ENCODE assay signal across 8 cellular contexts in the genomic region with DNA sequence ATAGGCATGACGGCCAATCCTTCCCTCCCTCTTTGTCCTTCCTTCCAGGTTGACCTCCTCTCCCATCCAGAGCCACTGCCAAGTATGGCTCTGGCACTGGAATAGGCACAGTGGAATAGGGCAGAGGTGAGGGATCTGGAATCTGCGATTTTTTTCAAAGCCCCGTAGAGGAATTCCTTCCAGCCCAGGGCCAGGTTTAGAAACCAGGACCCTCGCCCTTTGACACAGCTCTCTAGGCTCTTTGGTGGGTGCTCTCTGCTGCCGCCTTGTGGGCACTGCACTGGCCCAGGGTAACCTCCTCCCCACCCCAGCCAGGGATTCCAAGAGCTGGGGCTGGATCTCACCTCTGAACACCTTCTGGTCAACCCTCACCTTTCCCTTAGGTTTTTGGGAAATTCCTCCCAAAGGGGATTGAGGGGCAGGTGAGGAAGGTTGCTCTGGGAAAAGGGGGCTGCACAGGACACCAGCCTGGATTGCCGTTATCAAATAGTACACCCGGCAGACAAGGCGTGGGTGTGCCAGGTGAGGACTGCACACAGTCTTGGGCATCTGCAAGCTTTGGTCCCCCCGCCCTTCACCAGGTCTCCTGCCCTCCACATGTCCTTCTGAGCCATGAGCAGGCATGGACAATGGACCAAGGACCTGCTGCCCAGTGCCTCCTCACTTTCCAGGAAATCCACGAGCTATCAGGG. TPM values are rescaled to one million over a fixed set of nuclear protein-coding genes. Genes with fewer than 3 reads are reported as not detected.
DNase-seq lines count a peak whose midpoint lies in the region; ATAC-seq and TF ChIP-seq lines count a peak whose summit lies in the region.

No MANE protein-coding gene starts in this region.

- H3K4me1 Mint-ChIP-seq in activated T-cell treated with anti-CD3 and anti-CD28 coated beads, Interleukin-2, amount 50 U/mL, for 4 hours (ENCODE audit: low read depth), result peaks cover 48% of the 10 kb centered on the region
- H3K4me1 Mint-ChIP-seq in progenitor cell of endocrine pancreas (ENCODE audit: low read depth), result no peaks in the 10 kb centered on the region

- no peak overlapping the region for H3K27ac Mint-ChIP-seq in progenitor cell of endocrine pancreas

- peak; percentile 90 for DNase-seq in 8988T
- peak; percentile 81 for DNase-seq in OCI-M1 (lab: John Stamatoyannopoulos, UW)
- peak; percentile 67 for DNase-seq in activated T-cell treated with anti-CD3 and anti-CD28 coated beads, Interleukin-2, amount 50 U/mL, for 4 hours
- peak; percentile 9 to 56 for DNase-seq in foreskin fibroblast
- DNase-seq in progenitor cell of endocrine pancreas (ENCODE audit: low spot score, unreplicated experiment), result peak; percentile 63

- ATAC-seq in activated T-cell treated with anti-CD3 and anti-CD28 coated beads, Interleukin-2, amount 50 U/mL, for 4 hours, result peak; percentile 38 to 67
- ATAC-seq in HG03039 (IDR thresholded peaks at IDR 0.05; ENCODE audit: unreplicated experiment), result no peak
- ATAC-seq in GM19035 (IDR thresholded peaks at IDR 0.05; ENCODE audit: unreplicated experiment), result no peak

- H3K36me3 Mint-ChIP-seq in activated T-cell treated with anti-CD3 and anti-CD28 coated beads, Interleukin-2, amount 50 U/mL, for 4 hours (ENCODE audit: insufficient read depth), result no peaks in the 10 kb centered on the region
- H3K36me3 Mint-ChIP-seq in progenitor cell of endocrine pancreas (ENCODE audit: insufficient read depth), result no peaks in the 10 kb centered on the region

- peak; percentile 97 for TF ChIP-seq CTCF in GM12875 (IDR thresholded peaks at IDR 0.05; ENCODE audit: borderline replicate concordance, insufficient read depth, low read depth, low read length)
- peak; percentile 89 for TF ChIP-seq CTCF in foreskin fibroblast (IDR thresholded peaks at IDR 0.05; ENCODE audit: low read depth, low read length)
- peak; percentile 86 for TF ChIP-seq CTCF in progenitor cell of endocrine pancreas (IDR thresholded peaks at IDR 0.05; ENCODE audit: unreplicated experiment)

- H3K4me3 ChIP-seq in GM12875 (ENCODE audit: low read depth, low read length) (no peak overlapping the region), foreskin fibroblast (ENCODE audit: low read depth in 1 of 2, low read length in 2 of 2) (no peak overlapping the region)

- no peaks in the 10 kb centered on the region for H3K27me3 Mint-ChIP-seq in activated T-cell treated with anti-CD3 and anti-CD28 coated beads, Interleukin-2, amount 50 U/mL, for 4 hours (ENCODE audit: low read depth)
- H3K27me3 Mint-ChIP-seq in progenitor cell of endocrine pancreas, result peaks cover 8% of the 10 kb centered on the region

- no peak overlapping the region for H3K4me3 Mint-ChIP-seq in activated T-cell treated with anti-CD3 and anti-CD28 coated beads, Interleukin-2, amount 50 U/mL, for 4 hours
- H3K4me3 Mint-ChIP-seq in progenitor cell of endocrine pancreas (ENCODE audit: low read depth), result no peak overlapping the region

- no peaks in the 10 kb centered on the region for H3K9me3 Mint-ChIP-seq in activated T-cell treated with anti-CD3 and anti-CD28 coated beads, Interleukin-2, amount 50 U/mL, for 4 hours
- no peaks in the 10 kb centered on the region for H3K9me3 Mint-ChIP-seq in progenitor cell of endocrine pancreas (ENCODE audit: low read depth)

RNA-seq across cellular contexts. Expression of gene C10orf105, which starts 22.8 kb away (rescaled TPM):
- under 1 TPM; 0.05 to 0.28 (median 0.18) TPM for total RNA-seq in activated T-cell treated with anti-CD3 and anti-CD28 coated beads, Interleukin-2, amount 50 U/mL, for 4 hours
- total RNA-seq in progenitor cell of endocrine pancreas, result 0.07 TPM in 1 of 2 replicates, not detected in the other

Comparison
In these comparisons a context has a peak if more than half of its experiments do, and no peak if none do; other contexts are left out.
1. DNase-seq: peak in every context shown above with its lines; median percentile 90 in 8988T; 81 in OCI-M1; 67 in activated T-cell treated with anti-CD3 and anti-CD28 coated beads, Interleukin-2, amount 50 U/mL, for 4 hours; 63 in progenitor cell of endocrine pancreas; 32 in foreskin fibroblast.
2. ATAC-seq: peak in activated T-cell treated with anti-CD3 and anti-CD28 coated beads, Interleukin-2, amount 50 U/mL, for 4 hours (2 of 2); none in HG03039 (single experiment) and GM19035 (single experiment).
3. Peak in every context shown above with its lines, with median percentiles within 50 percentile points of each other: CTCF ChIP-seq.